18 cellular contexts compared by ENCODE assay signal in genomic region chr9:77673912-77674791, GRCh38. TPM values are rescaled to one million over a fixed set of nuclear protein-coding genes. Genes with fewer than 3 reads are reported as not detected.
DNase-seq lines count a peak whose midpoint lies in the region; ATAC-seq, FAIRE-seq and TF ChIP-seq lines count a peak whose summit lies in the region.
"Had no signal": no experiment of that assay in that cellular context is flagged by ENCODE, and none has a peak within 500 bp of the region (broad histone marks: within the 10 kb centered on the region; RNA-seq: fewer than 3 reads in every experiment).

No MANE protein-coding gene starts in this region.

- no peak for TF ChIP-seq RAD21 in HepG2 (CRISPR knock-in tag; IDR thresholded peaks at IDR 0.05)

- H3K9me3 ChIP-seq in HepG2 (ENCODE audit: low read length) (no peaks in the 10 kb centered on the region), right lobe of liver (no peaks in the 10 kb centered on the region), hepatocyte (ENCODE audit: low read depth) (no peaks in the 10 kb centered on the region)
- H3K9me3 ChIP-seq: Peyer's patch, spleen had no signal

- H3K4me3 ChIP-seq in HepG2 (replicated peaks in 1 of 3; ENCODE audit: insufficient read depth in 1 of 3, low read depth in 2 of 3, low read length in 3 of 3) (no peak overlapping the region), right lobe of liver (no peak overlapping the region), hepatocyte (no peak overlapping the region)
- H3K4me3 ChIP-seq: Peyer's patch, spleen had no signal

- H3K36me3 Mint-ChIP-seq in chondrocyte (ENCODE audit: low read depth) = no peaks in the 10 kb centered on the region
- H3K36me3 Mint-ChIP-seq: activated naive CD8-positive, alpha-beta T cell treated with anti-CD3 and anti-CD28 coated beads, Interleukin-2, amount 10 ng/mL, durations not matched to agents 7 days and 5 days had no signal

- H2AFZ ChIP-seq in HepG2 (ENCODE audit: low read length) = no peak overlapping the region
- H2AFZ ChIP-seq in hepatocyte = peak overlapping the region; percentile 24

- H3K9me3 Mint-ChIP-seq in chondrocyte (ENCODE audit: low read depth) = no peaks in the 10 kb centered on the region
- H3K9me3 Mint-ChIP-seq: activated CD4-positive, alpha-beta T cell treated with anti-CD3 and anti-CD28 coated beads, Interleukin-2, amount 10 ng/mL, durations not matched to agents 7 days and 5 days; activated naive CD8-positive, alpha-beta T cell treated with anti-CD3 and anti-CD28 coated beads, Interleukin-2, amount 10 ng/mL, durations not matched to agents 7 days and 5 days; activated T-cell treated with anti-CD3 and anti-CD28 coated beads, Interleukin-2, amount 50 U/mL, for 4 hours; central memory CD8-positive, alpha-beta T cell had no signal

- H3K27me3 ChIP-seq in HepG2 (ENCODE audit: control insufficient read depth in 1 of 2, insufficient read depth in 2 of 2, low read length in 2 of 2) (no peaks in the 10 kb centered on the region), right lobe of liver (no peaks in the 10 kb centered on the region), hepatocyte (no peaks in the 10 kb centered on the region)
- H3K27me3 ChIP-seq: Peyer's patch, spleen had no signal

- H4K20me1 ChIP-seq in HepG2 (ENCODE audit: insufficient read depth, low read length) (no peaks in the 10 kb centered on the region), hepatocyte (ENCODE audit: insufficient read depth, poor library complexity, severe bottlenecking) (no peaks in the 10 kb centered on the region)

- in situ Hi-C loops in HepG2 (cut with HindIII; ENCODE audit: extremely low pct_ligation_motif_present, low pct_unique_long_range_greater_than_20kb) = no loop called here

- peak; percentile 66 for ATAC-seq in HepG2
- no peak for ATAC-seq in right lobe of liver
- ATAC-seq in GM18870 (IDR thresholded peaks at IDR 0.05; ENCODE audit: unreplicated experiment) = no peak
- ATAC-seq: activated T-cell treated with anti-CD3 and anti-CD28 coated beads, Interleukin-2, amount 50 U/mL, for 4 hours had no signal

- POLR2A ChIA-PET in HepG2 (lab: Yijun Ruan, JAX) = no interaction called here

- DNase-seq in HepG2 (ENCODE audit: low spot score) = peak; percentile 16
- no peak for DNase-seq in right lobe of liver
- no peak for DNase-seq in chondrocyte (ENCODE audit: low spot score)
- no peak for DNase-seq in hepatocyte (ENCODE audit: low spot score)
- DNase-seq in NOMO-1 (lab: John Stamatoyannopoulos, UW; ENCODE audit: unreplicated experiment in 2 of 2) = no peak
- DNase-seq in inferior parietal cortex (ENCODE audit: extremely low spot score) = no peak
- DNase-seq in activated gamma-delta T cell treated with Interleukin-2 at 50 U/mL for 16 hours = no peak
- DNase-seq: activated CD4-positive, alpha-beta T cell treated with anti-CD3 and anti-CD28 coated beads, Interleukin-2, amount 10 ng/mL, durations not matched to agents 7 days and 5 days; activated naive CD8-positive, alpha-beta T cell treated with anti-CD3 and anti-CD28 coated beads, Interleukin-2, amount 10 ng/mL, durations not matched to agents 7 days and 5 days; activated T-cell treated with anti-CD3 and anti-CD28 coated beads, Interleukin-2, amount 50 U/mL, for 4 hours; KG1; occipital lobe; Peyer's patch; spleen; T-helper 2 cell had no signal

- CTCF ChIA-PET in HepG2 (lab: Yijun Ruan, JAX; ENCODE audit: low intra/inter-chr PET ratio, low total read pairs) = no interaction called here

- FAIRE-seq in HepG2 (lab: Jason Lieb, UNC) = no peak

- peak overlapping the region; percentile 52 for H3K27ac Mint-ChIP-seq in chondrocyte (ENCODE audit: unreplicated experiment)
- H3K27ac Mint-ChIP-seq: activated CD4-positive, alpha-beta T cell treated with anti-CD3 and anti-CD28 coated beads, Interleukin-2, amount 10 ng/mL, durations not matched to agents 7 days and 5 days; activated naive CD8-positive, alpha-beta T cell treated with anti-CD3 and anti-CD28 coated beads, Interleukin-2, amount 10 ng/mL, durations not matched to agents 7 days and 5 days had no signal

- BruUV-seq in HepG2 (replicated peaks; lab: Mats Ljungman, UMichigan) = no TSS peak

- H3K4me3 Mint-ChIP-seq in chondrocyte (ENCODE audit: unreplicated experiment) = no peak overlapping the region
- H3K4me3 Mint-ChIP-seq: activated CD4-positive, alpha-beta T cell treated with anti-CD3 and anti-CD28 coated beads, Interleukin-2, amount 10 ng/mL, durations not matched to agents 7 days and 5 days; activated naive CD8-positive, alpha-beta T cell treated with anti-CD3 and anti-CD28 coated beads, Interleukin-2, amount 10 ng/mL, durations not matched to agents 7 days and 5 days; activated T-cell treated with anti-CD3 and anti-CD28 coated beads, Interleukin-2, amount 50 U/mL, for 4 hours; central memory CD8-positive, alpha-beta T cell had no signal

- no peaks in the 10 kb centered on the region for H3K79me2 ChIP-seq in HepG2 (ENCODE audit: insufficient read depth, low read length)
- H3K79me2 ChIP-seq in hepatocyte = no peaks in the 10 kb centered on the region

- H3K36me3 ChIP-seq in HepG2 (replicated peaks in 1 of 2; ENCODE audit: control insufficient read depth in 1 of 2, insufficient read depth in 2 of 2, low read length in 2 of 2) (no peaks in the 10 kb centered on the region), right lobe of liver (no peaks in the 10 kb centered on the region), hepatocyte (replicated peaks; ENCODE audit: insufficient read depth, low read depth) (no peaks in the 10 kb centered on the region)
- H3K36me3 ChIP-seq: Peyer's patch, spleen had no signal

- 20% methylated on average over 7 of the region's 10 CpGs for WGBS in HepG2 (ENCODE audit: low lambda C conversion rate)
- 64% methylated on average over 6 of the region's 10 CpGs for WGBS in right lobe of liver (ENCODE audit: insufficient coverage, low coverage, low lambda C conversion rate, missing lambda C conversion rate)
- WGBS in hepatocyte (ENCODE audit: low lambda C conversion rate, missing lambda C conversion rate) = 87% methylated on average over 10 of the region's 10 CpGs

- 0 out of 2 replicates have a peak, but pooled peaks have one; percentile 3 for TF ChIP-seq CTCF in HepG2 (CRISPR knock-in tag; IDR thresholded peaks at IDR 0.05)
- TF ChIP-seq CTCF in right lobe of liver (IDR thresholded peaks at IDR 0.05) = no peak
- peak; percentile 27 for TF ChIP-seq CTCF in chondrocyte (IDR thresholded peaks at IDR 0.05)
- TF ChIP-seq CTCF in hepatocyte (IDR thresholded peaks at IDR 0.05; ENCODE audit: poor library complexity) = no peak

- TF ChIP-seq EP300 in HepG2 (IDR thresholded peaks at IDR 0.05; ENCODE audit: low read depth in 2 of 2, low read length in 2 of 2) (no peak), HepG2 (CRISPR knock-in tag; IDR thresholded peaks at IDR 0.05; ENCODE audit: borderline replicate concordance) (no peak)

- peaks cover 12% of the 10 kb centered on the region for H3K4me1 Mint-ChIP-seq in chondrocyte (ENCODE audit: low read depth)
- H3K4me1 Mint-ChIP-seq: activated CD4-positive, alpha-beta T cell treated with anti-CD3 and anti-CD28 coated beads, Interleukin-2, amount 10 ng/mL, durations not matched to agents 7 days and 5 days; activated naive CD8-positive, alpha-beta T cell treated with anti-CD3 and anti-CD28 coated beads, Interleukin-2, amount 10 ng/mL, durations not matched to agents 7 days and 5 days; central memory CD8-positive, alpha-beta T cell had no signal

- no peak overlapping the region for H3K4me2 ChIP-seq in HepG2 (ENCODE audit: low read depth, low read length)
- no peak overlapping the region for H3K4me2 ChIP-seq in hepatocyte

- no peaks in the 10 kb centered on the region for H3K4me1 ChIP-seq in HepG2 (ENCODE audit: insufficient read depth, low read length)
- no peaks in the 10 kb centered on the region for H3K4me1 ChIP-seq in right lobe of liver
- H3K4me1 ChIP-seq in hepatocyte (ENCODE audit: insufficient read depth) = peaks cover 7% of the 10 kb centered on the region
- H3K4me1 ChIP-seq: Peyer's patch had no signal

- H3K27ac ChIP-seq in HepG2 (ENCODE audit: extremely low read length, insufficient read depth, low read length) (no peak overlapping the region), right lobe of liver (no peak overlapping the region), hepatocyte (peak overlapping the region; percentile 75)

- no peak for TF ChIP-seq POLR2A in HepG2 (IDR thresholded peaks at IDR 0.05; ENCODE audit: insufficient read depth in 1 of 2, low read depth in 2 of 2, low read length in 2 of 2)
- no peak for TF ChIP-seq POLR2A in right lobe of liver (IDR thresholded peaks at IDR 0.05)

- H3K9ac ChIP-seq in HepG2 (ENCODE audit: insufficient read depth, low read depth, low read length) = no peak overlapping the region

- no peaks in the 10 kb centered on the region for H3K27me3 Mint-ChIP-seq in chondrocyte (ENCODE audit: low read depth)
- H3K27me3 Mint-ChIP-seq: activated CD4-positive, alpha-beta T cell treated with anti-CD3 and anti-CD28 coated beads, Interleukin-2, amount 10 ng/mL, durations not matched to agents 7 days and 5 days; central memory CD8-positive, alpha-beta T cell had no signal

- intact Hi-C loops in HepG2 (cut with micrococcal nuclease; ENCODE audit: unreplicated experiment) (no loop called here), right lobe of liver (cut with DNase I) (no loop called here)

- H3K9me2 ChIP-seq in hepatocyte (replicated peaks; ENCODE audit: insufficient read depth) = no peaks in the 10 kb centered on the region

RNA-seq across cellular contexts. Expression of gene GNA14, which starts 26.0 kb away (rescaled TPM):
- total RNA-seq in HepG2 (2016; rRNA removed; fragmentation: Illumina TruSeq; extraction: Trizol) (not detected in 2 replicates), right lobe of liver (1 to 10 TPM; 2.3 to 4.2 (median 3.8) TPM), chondrocyte (0.13 to 0.22 TPM in 2 of 3 replicates, not detected in the other), hepatocyte (1.5 and 3.1 TPM in 2 replicates)
- not detected in 2 replicates for total RNA-seq in HepG2 (2016; cell fraction: cytosol; rRNA removed; fragmentation: Illumina TruSeq; extraction: Trizol; ENCODE audit: low read depth)
- total RNA-seq in HepG2 (2016; cell fraction: insoluble cytoplasmic fraction; rRNA removed; fragmentation: Illumina TruSeq; extraction: Trizol) = not detected in 2 replicates
- total RNA-seq in HepG2 (2016; cell fraction: membrane; rRNA removed; fragmentation: Illumina TruSeq; extraction: Trizol) = not detected in 2 replicates
- not detected in 2 replicates for total RNA-seq in HepG2 (2016; cell fraction: nucleus; rRNA removed; fragmentation: Illumina TruSeq; extraction: Trizol)
- polyA plus RNA-seq in HepG2 (2011; rRNA removed) (not detected in 2 replicates), hepatocyte (1.2 and 3.1 TPM in 2 replicates)
- 0.04 and 0.09 TPM in 2 replicates for polyA plus RNA-seq in HepG2 (2011; cell fraction: cytosol; rRNA removed)
- 0.06 and 0.09 TPM in 2 replicates for polyA plus RNA-seq in HepG2 (2011; cell fraction: nucleus; rRNA removed)
- not detected in 2 replicates for polyA plus RNA-seq in HepG2 (2012)
- polyA plus RNA-seq in HepG2 (2016; cell fraction: cytosol; fragmentation: Illumina TruSeq; extraction: Trizol; ENCODE audit: low read depth) = not detected in 2 replicates
- 0.09 TPM in 1 of 2 replicates, not detected in the other for polyA plus RNA-seq in HepG2 (2016; cell fraction: insoluble cytoplasmic fraction; fragmentation: Illumina TruSeq; extraction: Trizol; ENCODE audit: low read depth)
- polyA plus RNA-seq in HepG2 (2016; cell fraction: membrane; fragmentation: Illumina TruSeq; extraction: Trizol; ENCODE audit: low read depth) = not detected in 2 replicates
- polyA plus RNA-seq in HepG2 (2016; cell fraction: nucleus; fragmentation: Illumina TruSeq; extraction: Trizol; ENCODE audit: insufficient read depth, low read depth) = not detected in 2 replicates
- polyA minus RNA-seq in HepG2 (2011; rRNA and poly(A)+ RNA removed; ENCODE audit: low replicate concordance) = not detected in 2 replicates
- polyA minus RNA-seq in HepG2 (2011; cell fraction: cytosol; rRNA and poly(A)+ RNA removed) = not detected in 2 replicates
- polyA minus RNA-seq in HepG2 (2011; cell fraction: nucleus; rRNA and poly(A)+ RNA removed) = not detected in 2 replicates
- total RNA-seq: activated CD4-positive, alpha-beta T cell treated with anti-CD3 and anti-CD28 coated beads, Interleukin-2, amount 10 ng/mL, durations not matched to agents 7 days and 5 days; activated naive CD8-positive, alpha-beta T cell treated with anti-CD3 and anti-CD28 coated beads, Interleukin-2, amount 10 ng/mL, durations not matched to agents 7 days and 5 days; NCI-H460 had no signal

Comparison
In these comparisons a context has a peak if more than half of its experiments do, and no peak if none do; other contexts are left out.
1. CTCF ChIP-seq: peak in HepG2 (single experiment) and chondrocyte (single experiment); none in right lobe of liver (0 of 4) and hepatocyte (single experiment).